In the genomic region with DNA sequence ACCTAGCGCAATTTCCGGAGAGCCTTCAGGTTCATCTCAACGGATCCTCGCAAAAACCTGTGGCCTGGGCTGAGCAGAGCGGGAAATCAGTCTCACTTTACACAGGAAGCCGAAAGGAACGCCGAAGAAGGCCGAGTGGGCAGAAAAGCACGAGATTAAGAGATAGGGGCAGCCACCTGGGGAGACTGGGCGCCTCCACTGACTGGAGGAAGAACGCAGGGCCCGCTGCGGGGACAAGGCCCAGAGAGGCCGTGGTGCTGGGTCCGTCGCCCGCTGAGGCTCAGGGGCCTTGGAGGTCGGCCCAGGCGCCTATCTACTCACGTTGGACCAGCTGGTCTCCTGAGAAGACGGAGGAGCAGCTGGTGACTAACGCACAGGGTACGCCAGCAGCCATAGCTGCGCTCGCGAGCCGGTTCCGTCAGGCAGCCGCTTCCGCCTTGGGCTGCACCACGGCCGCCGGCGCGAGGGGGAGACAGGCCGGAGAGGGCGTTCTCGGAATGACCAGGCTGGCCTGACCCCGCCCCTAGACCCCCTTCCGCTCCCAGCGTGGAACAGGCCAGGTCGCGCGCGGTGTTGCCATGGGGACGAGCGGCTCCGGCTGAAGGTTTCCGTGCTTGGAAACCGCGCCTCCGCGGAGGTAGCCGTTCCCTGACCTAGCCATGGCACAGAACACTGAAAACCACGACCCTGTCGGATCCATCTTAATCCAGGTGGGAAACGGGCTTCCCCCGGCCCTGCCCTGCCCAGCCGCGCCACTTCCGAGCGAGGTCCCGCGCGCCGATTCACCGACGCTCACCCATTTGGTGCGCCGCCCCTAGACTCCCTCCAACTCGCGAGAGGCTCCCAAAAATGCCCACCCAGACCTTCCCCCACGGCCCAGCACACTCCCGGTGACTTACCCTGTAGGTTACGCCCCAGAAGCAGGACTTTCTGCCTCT, we compare ENCODE assay signal across 8 cellular contexts. TPM values are rescaled to one million over a fixed set of nuclear protein-coding genes. Genes with fewer than 3 reads are reported as not detected.
DNase-seq lines count a peak whose midpoint lies in the region; ATAC-seq and TF ChIP-seq lines count a peak whose summit lies in the region.

A gene with protein sequence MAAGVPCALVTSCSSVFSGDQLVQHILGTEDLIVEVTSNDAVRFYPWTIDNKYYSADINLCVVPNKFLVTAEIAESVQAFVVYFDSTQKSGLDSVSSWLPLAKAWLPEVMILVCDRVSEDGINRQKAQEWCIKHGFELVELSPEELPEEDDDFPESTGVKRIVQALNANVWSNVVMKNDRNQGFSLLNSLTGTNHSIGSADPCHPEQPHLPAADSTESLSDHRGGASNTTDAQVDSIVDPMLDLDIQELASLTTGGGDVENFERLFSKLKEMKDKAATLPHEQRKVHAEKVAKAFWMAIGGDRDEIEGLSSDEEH (minus strand): TSS at position 424 of the 938 bp plus-strand sequence. CDS start 30 bp downstream, at position 394.
A gene (plus strand): TSS at position 549 of the 938 bp plus-strand sequence. CDS start 111 bp downstream, at position 660.

- H3K27ac ChIP-seq in SU-DHL-6 (ENCODE audit: low read depth, low read length) (peak within 1 kb of the TSS; percentile 24), parathyroid adenoma (peak within 1 kb of the TSS; percentile 80), transverse colon (peak within 1 kb of the TSS; percentile 90 to 98 (median 92))

- H3K79me2 ChIP-seq in SU-DHL-6 (ENCODE audit: insufficient read depth, low read length): peaks cover 43% of the 10 kb centered on the region
- peaks cover 22% of the 10 kb centered on the region for H3K79me2 ChIP-seq in parathyroid adenoma

- H2AFZ ChIP-seq in SU-DHL-6 (ENCODE audit: low read depth, low read length, severe bottlenecking) (peak within 1 kb of the TSS; percentile 83), parathyroid adenoma (peak within 1 kb of the TSS; percentile 94)

- H3K9me3 ChIP-seq in SU-DHL-6 (ENCODE audit: insufficient read depth, low read length) (no peaks in the 10 kb centered on the region), adipocyte (ENCODE audit: control insufficient read depth, low read length) (no peaks in the 10 kb centered on the region), parathyroid adenoma (ENCODE audit: control insufficient read depth, low read length) (no peaks in the 10 kb centered on the region), transverse colon (no peaks in the 10 kb centered on the region)

- peak; percentile 94 for ATAC-seq in HG02763 (IDR thresholded peaks at IDR 0.05; ENCODE audit: unreplicated experiment)

- no peaks in the 10 kb centered on the region for H3K36me3 ChIP-seq in SU-DHL-6 (ENCODE audit: low read length)
- H3K36me3 ChIP-seq in adipocyte (ENCODE audit: control insufficient read depth, insufficient read depth, low read length, severe bottlenecking): no peaks in the 10 kb centered on the region
- no peaks in the 10 kb centered on the region for H3K36me3 ChIP-seq in parathyroid adenoma (ENCODE audit: control insufficient read depth, insufficient read depth, low read length)
- no peaks in the 10 kb centered on the region for H3K36me3 ChIP-seq in transverse colon

- 0% methylated on average over 2 to 50 of the region's 76 CpGs for WGBS in transverse colon (ENCODE audit: low coverage in 1 of 2), 2 donors

- intact Hi-C loops in cardiac septum (cut with DNase I) (loop anchor here (10.0 kb wide), 1 partner anchor 190 kb away; a partner anchor contains a TSS), transverse colon (cut with DNase I; ENCODE audit: low total_unique reads) (no loop called here)

- TF ChIP-seq CTCF in GM12875 (IDR thresholded peaks at IDR 0.05; ENCODE audit: borderline replicate concordance, insufficient read depth, low read depth, low read length) (no peak), SU-DHL-6 (IDR thresholded peaks at IDR 0.05; ENCODE audit: insufficient read depth, low read length, poor library complexity, severe bottlenecking) (no peak), parathyroid adenoma (IDR thresholded peaks at IDR 0.05) (no peak), transverse colon (IDR thresholded peaks at IDR 0.05) (peak in 1 of 5 experiments; percentile 16)

- H3F3A ChIP-seq in SU-DHL-6 (ENCODE audit: insufficient read depth): peaks cover 15% of the 10 kb centered on the region; the same call in 1 of the 2 replicates

- H3K4me3 ChIP-seq in GM12875 (ENCODE audit: low read depth, low read length): peak within 1 kb of the TSS; percentile 99
- H3K4me3 ChIP-seq in SU-DHL-6 (ENCODE audit: insufficient read depth, low read length, poor library complexity, severe bottlenecking): peak within 1 kb of the TSS; percentile 62
- peak within 1 kb of the TSS; percentile 93 for H3K4me3 ChIP-seq in adipocyte (ENCODE audit: low read length)
- H3K4me3 ChIP-seq in parathyroid adenoma (ENCODE audit: low read depth, low read length): peak within 1 kb of the TSS; percentile 91
- peak within 1 kb of the TSS; percentile 49 to 96 (median 88) for H3K4me3 ChIP-seq in transverse colon

- in situ Hi-C loops in transverse colon (cut with MboI; ENCODE audit: low pct_ligation_motif_present in 1 of 4, low pct_unique_long_range_greater_than_20kb in 1 of 4, low sequenced_read_pairs in 3 of 4): loop anchor here in 1 of 4 donors (10.0 kb wide), 1 partner anchor 190 kb away; a partner anchor contains a TSS

- DNase-seq in NCI-H1417 (lab: John Stamatoyannopoulos, UW): peak; percentile 91 to 99 (median 98)
- DNase-seq in adipocyte (ENCODE audit: low read depth): peak; percentile 98
- peak; percentile 99 for DNase-seq in cardiac septum (ENCODE audit: low spot score)
- peak; percentile 99 for DNase-seq in transverse colon

- H3K9ac ChIP-seq in SU-DHL-6 (ENCODE audit: low read length): peak within 1 kb of the TSS; percentile 71
- H3K9ac ChIP-seq in adipocyte (ENCODE audit: low read length): peak within 1 kb of the TSS; percentile 90
- H3K9ac ChIP-seq in parathyroid adenoma: peak within 1 kb of the TSS; percentile 87

- H3K4me1 ChIP-seq in adipocyte (ENCODE audit: control insufficient read depth, insufficient read depth, low read length) (peaks cover 8% of the 10 kb centered on the region), parathyroid adenoma (peaks cover 3% of the 10 kb centered on the region), transverse colon (peaks cover 4 to 29% (median 14%) of the 10 kb centered on the region in 4 donors)

- H3K27me3 ChIP-seq in SU-DHL-6 (ENCODE audit: low read length) (no peaks in the 10 kb centered on the region), adipocyte (replicated peaks; ENCODE audit: control insufficient read depth, insufficient read depth, low read length) (no peaks in the 10 kb centered on the region), parathyroid adenoma (ENCODE audit: control insufficient read depth, insufficient read depth, low read length) (no peaks in the 10 kb centered on the region), transverse colon (no peaks in the 10 kb centered on the region)

- peak; percentile 88 for TF ChIP-seq POLR2A in transverse colon (IDR thresholded peaks at IDR 0.05)

- no peaks in the 10 kb centered on the region for H4K20me1 ChIP-seq in SU-DHL-6 (ENCODE audit: low read depth, low read length)

- TF ChIP-seq EP300 in transverse colon (IDR thresholded peaks at IDR 0.05; ENCODE audit: low read depth): no peak

- H3K4me2 ChIP-seq in SU-DHL-6 (ENCODE audit: low read depth, low read length, poor library complexity, severe bottlenecking): peak within 1 kb of the TSS; percentile 82
- H3K4me2 ChIP-seq in parathyroid adenoma (ENCODE audit: low read length): peak within 1 kb of the TSS; percentile 87

- no peaks in the 10 kb centered on the region for H3K9me2 ChIP-seq in SU-DHL-6 (replicated peaks; ENCODE audit: insufficient read depth, low read length)

RNA-seq across cellular contexts. Expression of the first gene that starts in this region (rescaled TPM):
- total RNA-seq in cardiac septum (24.1 TPM), transverse colon (100 to 1,000 TPM in 1 of 4 donors, 10 to 100 TPM in 3; 39.7 to 343 (median 54.1) TPM)

RNA-seq across cellular contexts. Expression of the second gene that starts in this region (rescaled TPM):
- total RNA-seq in cardiac septum (0.94 TPM), transverse colon (1 to 10 TPM in 3 of 4 donors, under 1 TPM in 1; 0.40 to 5.2 (median 1.9) TPM)

Comparison
In these comparisons a context has a peak if more than half of its experiments do, and no peak if none do; other contexts are left out.
1. Peak in every context shown above with its lines: DNase-seq, ATAC-seq, H3K4me3 ChIP-seq and H3K27ac ChIP-seq.
2. H3K27ac ChIP-seq: peak in every context shown above with its lines; median percentile 92 in transverse colon; 80 in parathyroid adenoma; 24 in SU-DHL-6.